In genomic region chr3:58135712-58136543, GRCh38 we compare ENCODE assay signal across 9 cellular contexts.
A peak's percentile ranks its signal among the peaks of the same experiment; 100 is the strongest.
DNase-seq lines count a peak whose midpoint lies in the region; ATAC-seq and TF ChIP-seq lines count a peak whose summit lies in the region.
"Had no signal": no experiment of that assay in that cellular context is flagged by ENCODE, and none has a peak within 500 bp of the region (broad histone marks: within the 10 kb centered on the region; RNA-seq: fewer than 3 reads in every experiment).

No MANE protein-coding gene starts in this region.

- H3K27me3 ChIP-seq in foreskin keratinocyte (no peaks in the 10 kb centered on the region), thoracic aorta (replicated peaks; ENCODE audit: insufficient read depth) (no peaks in the 10 kb centered on the region)

- ATAC-seq in foreskin keratinocyte (no peak), thoracic aorta (ENCODE audit: insufficient number of reproducible peaks, low FRiP score, low read depth) (no peak)

- H3K9me3 ChIP-seq in thoracic aorta: no peaks in the 10 kb centered on the region

- H3K36me3 ChIP-seq in thoracic aorta: peaks cover 80% of the 10 kb centered on the region

- TF ChIP-seq CTCF in GM13977 (IDR thresholded peaks at IDR 0.05; ENCODE audit: extremely low read depth, insufficient read depth, missing control alignments): peak; percentile 2
- peak; percentile 39 for TF ChIP-seq CTCF in foreskin keratinocyte (conservative IDR thresholded peaks at IDR 0.05)
- TF ChIP-seq CTCF in thoracic aorta (IDR thresholded peaks at IDR 0.05): peak; percentile 41

- H3K27ac ChIP-seq in foreskin keratinocyte: no peak overlapping the region
- peak overlapping the region; percentile 60 to 80 for H3K27ac ChIP-seq in thoracic aorta

- H3K4me3 ChIP-seq in thoracic aorta: no peak overlapping the region

- in situ Hi-C loops in GM13977 (cut with MboI; ENCODE audit: low pct_unique_long_range_greater_than_20kb, low sequenced_read_pairs, unreplicated experiment) (no loop called here), SK-MEL-5 (cut with HindIII; ENCODE audit: low pct_unique_long_range_greater_than_20kb, low sequenced_read_pairs) (no loop called here)

- H3K4me1 ChIP-seq in foreskin keratinocyte (no peaks in the 10 kb centered on the region), thoracic aorta (ENCODE audit: control insufficient read depth in 1 of 2, low read depth in 2 of 2) (peaks cover 0 to 21% of the 10 kb centered on the region in 2 donors)

- DNase-seq in GM13977 (ENCODE audit: low spot score) (no peak), SK-MEL-5 (ENCODE audit: low read depth, low spot score) (peak; percentile 30), foreskin keratinocyte (no peak), thoracic aorta (ENCODE audit: low spot score) (no peak), NCI-H2081 (lab: John Stamatoyannopoulos, UW) (no peak), hippocampal formation (lab: John Stamatoyannopoulos, UW) (no peak), NCI-H748 (lab: John Stamatoyannopoulos, UW; ENCODE audit: unreplicated experiment) (no peak)
- DNase-seq: activated T-cell treated with anti-CD3 and anti-CD28 coated beads for 4 hours, NCI-H226 had no signal
